ENCODE assay signal across 10 cellular contexts in genomic region chr17:17120716-17121115, GRCh38.
DNase-seq lines count a peak whose midpoint lies in the region; ATAC-seq and TF ChIP-seq lines count a peak whose summit lies in the region.
"Had no signal": no experiment of that assay in that cellular context is flagged by ENCODE, and none has a peak within 500 bp of the region (broad histone marks: within the 10 kb centered on the region; RNA-seq: fewer than 3 reads in every experiment).

No MANE protein-coding gene starts in this region.

- H3K27ac Mint-ChIP-seq in CD4-positive, alpha-beta T cell = peak overlapping the region; percentile 92
- H3K27ac Mint-ChIP-seq in CD14-positive monocyte = no peak overlapping the region

- H3K4me1 ChIP-seq in RWPE2 (ENCODE audit: insufficient read depth, poor library complexity, severe bottlenecking) (peaks cover 4% of the 10 kb centered on the region), psoas muscle (peaks cover 86% of the 10 kb centered on the region)

- intact Hi-C loops in CD4-positive, alpha-beta T cell (cut with DNase I, micrococcal nuclease) = no loop called here
- intact Hi-C loops in psoas muscle (cut with DNase I) = loop anchor here in 1 of 2 donors (10.0 kb wide), 1 partner anchor 116 kb away; no protein-coding TSS in a partner anchor
- intact Hi-C loops in CD14-positive monocyte (cut with micrococcal nuclease) = no loop called here

- H3K27ac ChIP-seq in CD4-positive, alpha-beta T cell (ENCODE audit: low read depth, low read length) = peak overlapping the region; percentile 51
- peak overlapping the region; percentile 53 for H3K27ac ChIP-seq in RWPE2 (ENCODE audit: poor library complexity, severe bottlenecking)
- peak overlapping the region; percentile 58 for H3K27ac ChIP-seq in psoas muscle
- H3K27ac ChIP-seq: WERI-Rb-1 had no signal

- H3K27me3 ChIP-seq in CD4-positive, alpha-beta T cell (ENCODE audit: control insufficient read depth, insufficient read depth, low read length) = no peaks in the 10 kb centered on the region
- H3K27me3 ChIP-seq in RWPE2 (ENCODE audit: insufficient read depth, poor library complexity, severe bottlenecking) = no peaks in the 10 kb centered on the region
- no peaks in the 10 kb centered on the region for H3K27me3 ChIP-seq in psoas muscle (ENCODE audit: insufficient read depth in 3 of 3, low read length in 2 of 3)

- CTCF ChIA-PET in CD4-positive, alpha-beta T cell (lab: Charles Lee) = interaction anchor here (0.7 to 2.2 kb wide), 4 partner anchors 13 to 129 kb away, joined by 3 to 8 read pairs (median 4); no protein-coding TSS in a partner anchor

- H3K9me3 Mint-ChIP-seq in CD4-positive, alpha-beta T cell = no peaks in the 10 kb centered on the region
- H3K9me3 Mint-ChIP-seq in CD14-positive monocyte = no peaks in the 10 kb centered on the region

- H3K4me3 ChIP-seq in RWPE2 (ENCODE audit: severe bottlenecking) (no peak overlapping the region), fibroblast of the aortic adventitia (ENCODE audit: low read depth, low read length) (no peak overlapping the region), psoas muscle (no peak overlapping the region)

- no peaks in the 10 kb centered on the region for H3K27me3 Mint-ChIP-seq in CD4-positive, alpha-beta T cell
- H3K27me3 Mint-ChIP-seq in CD14-positive monocyte (ENCODE audit: low read depth in 3 of 3) = no peaks in the 10 kb centered on the region

- POLR2A ChIA-PET in CD4-positive, alpha-beta T cell (lab: Charles Lee) = interaction anchor here (0.7 to 1.1 kb wide), 2 partner anchors 11 to 85 kb away, joined by 3 read pairs; partner anchors contain the start of gene PLD6

- no peak for ATAC-seq in CD4-positive, alpha-beta T cell (ENCODE audit: poor library complexity)
- ATAC-seq in RWPE2 (ENCODE audit: low read depth) = no peak
- peak; percentile 15 to 43 (median 33) for ATAC-seq in psoas muscle
- no peak for ATAC-seq in GM21825 (IDR thresholded peaks at IDR 0.05; ENCODE audit: unreplicated experiment)

- H3K36me3 Mint-ChIP-seq in CD4-positive, alpha-beta T cell (ENCODE audit: low read depth) = no peaks in the 10 kb centered on the region
- peaks cover 0 to 2% of the 10 kb centered on the region in 2 donors for H3K36me3 Mint-ChIP-seq in CD14-positive monocyte

- no peak overlapping the region for H3K4me3 Mint-ChIP-seq in CD4-positive, alpha-beta T cell
- no peak overlapping the region for H3K4me3 Mint-ChIP-seq in CD14-positive monocyte

- H3K4me1 Mint-ChIP-seq in CD4-positive, alpha-beta T cell (ENCODE audit: low read depth) = peaks cover 88% of the 10 kb centered on the region
- peaks cover 33% of the 10 kb centered on the region for H3K4me1 Mint-ChIP-seq in CD14-positive monocyte

- no peaks in the 10 kb centered on the region for H3K9me3 ChIP-seq in CD4-positive, alpha-beta T cell (ENCODE audit: control insufficient read depth, low read length)
- H3K9me3 ChIP-seq in RWPE2 (ENCODE audit: severe bottlenecking) = no peaks in the 10 kb centered on the region
- H3K9me3 ChIP-seq in psoas muscle = no peaks in the 10 kb centered on the region

- peaks cover 7% of the 10 kb centered on the region for H3K36me3 ChIP-seq in RWPE2 (ENCODE audit: low read depth)
- H3K36me3 ChIP-seq in psoas muscle (ENCODE audit: insufficient read depth in 1 of 2, low read depth in 1 of 2) = no peaks in the 10 kb centered on the region
- H3K36me3 ChIP-seq: WERI-Rb-1 had no signal

- WGBS in psoas muscle, 3 donors = 3 to 11% (median 5%) methylated on average over 3 of the region's 3 CpGs

- no peak for TF ChIP-seq CTCF in CD4-positive, alpha-beta T cell (IDR thresholded peaks at IDR 0.05)
- TF ChIP-seq CTCF in RWPE2 (IDR thresholded peaks at IDR 0.05; ENCODE audit: poor library complexity, severe bottlenecking) (no peak), fibroblast of the aortic adventitia (IDR thresholded peaks at IDR 0.05; ENCODE audit: insufficient read depth, low read length) (peak; percentile 14), psoas muscle (IDR thresholded peaks at IDR 0.05) (no peak), CD14-positive monocyte (IDR thresholded peaks at IDR 0.05) (no peak)

- DNase-seq in CD4-positive, alpha-beta T cell = no peak
- DNase-seq in RWPE2 (ENCODE audit: low spot score) (no peak), fibroblast of the aortic adventitia (ENCODE audit: low read depth) (peak; percentile 43), psoas muscle (peak in 1 of 2 donors; percentile 9), CD14-positive monocyte (ENCODE audit: low spot score) (no peak), kidney glomerular epithelial cell (lab: John Stamatoyannopoulos, UW) (no peak), HuH-7 (ENCODE audit: low spot score) (no peak)
- DNase-seq: MV-4-11, WERI-Rb-1 had no signal

Comparison
In these comparisons a context has a peak if more than half of its experiments do, and no peak if none do; other contexts are left out.
1. ATAC-seq: peak in psoas muscle (4 of 4); none in CD4-positive, alpha-beta T cell (single experiment), RWPE2 (single experiment) and GM21825 (single experiment).
2. Peak in every context shown above with its lines, with median percentiles within 50 percentile points of each other: H3K27ac ChIP-seq.